12 cellular contexts compared by ENCODE assay signal in genomic region chr4:165343353-165344191, GRCh38. TPM values are rescaled to one million over a fixed set of nuclear protein-coding genes. Genes with fewer than 3 reads are reported as not detected.
DNase-seq lines count a peak whose midpoint lies in the region; ATAC-seq and TF ChIP-seq lines count a peak whose summit lies in the region.
"Had no signal": no experiment of that assay in that cellular context is flagged by ENCODE, and none has a peak within 500 bp of the region (broad histone marks: within the 10 kb centered on the region; RNA-seq: fewer than 3 reads in every experiment).

No MANE protein-coding gene starts in this region.

- no peaks in the 10 kb centered on the region for H3K27me3 Mint-ChIP-seq in activated CD4-positive, alpha-beta T cell treated with anti-CD3 and anti-CD28 coated beads, Interleukin-2, amount 10 ng/mL, durations not matched to agents 24 days and 14 days
- H3K27me3 Mint-ChIP-seq in progenitor cell of endocrine pancreas: no peaks in the 10 kb centered on the region
- H3K27me3 Mint-ChIP-seq in activated CD8-positive, alpha-beta memory T cell treated with anti-CD3 and anti-CD28 coated beads, Interleukin-2, amount 10 ng/mL, durations not matched to agents 7 days and 5 days: no peaks in the 10 kb centered on the region
- H3K27me3 Mint-ChIP-seq: CD4-positive, alpha-beta memory T cell had no signal

- H3K36me3 Mint-ChIP-seq in activated CD4-positive, alpha-beta T cell treated with anti-CD3 and anti-CD28 coated beads, Interleukin-2, amount 10 ng/mL, durations not matched to agents 24 days and 14 days (ENCODE audit: low read depth): peaks cover 28% of the 10 kb centered on the region
- H3K36me3 Mint-ChIP-seq in progenitor cell of endocrine pancreas (ENCODE audit: insufficient read depth): peaks cover 5% of the 10 kb centered on the region
- H3K36me3 Mint-ChIP-seq in activated CD8-positive, alpha-beta memory T cell treated with anti-CD3 and anti-CD28 coated beads, Interleukin-2, amount 10 ng/mL, durations not matched to agents 7 days and 5 days: peaks cover 20% of the 10 kb centered on the region

- peaks cover 2% of the 10 kb centered on the region for H3K4me1 Mint-ChIP-seq in activated CD4-positive, alpha-beta T cell treated with anti-CD3 and anti-CD28 coated beads, Interleukin-2, amount 10 ng/mL, durations not matched to agents 24 days and 14 days
- H3K4me1 Mint-ChIP-seq in progenitor cell of endocrine pancreas (ENCODE audit: low read depth): peaks cover 5% of the 10 kb centered on the region
- H3K4me1 Mint-ChIP-seq in activated CD8-positive, alpha-beta memory T cell treated with anti-CD3 and anti-CD28 coated beads, Interleukin-2, amount 10 ng/mL, durations not matched to agents 7 days and 5 days: peaks cover 3% of the 10 kb centered on the region
- H3K4me1 Mint-ChIP-seq: CD4-positive, alpha-beta memory T cell had no signal

- CTCF ChIA-PET in activated CD8-positive, alpha-beta memory T cell treated with anti-CD3 and anti-CD28 coated beads, Interleukin-2, amount 10 ng/mL, durations not matched to agents 7 days and 5 days (lab: Charles Lee): interaction anchor here (0.7 to 3.7 kb wide), 5 partner anchors 11 to 230 kb away, joined by 3 to 30 read pairs (median 4); partner anchors contain the start of genes MSMO1 and TMEM192

- no peak for ATAC-seq in HG03039 (IDR thresholded peaks at IDR 0.05; ENCODE audit: unreplicated experiment)
- no peak for ATAC-seq in GM18909 (IDR thresholded peaks at IDR 0.05; ENCODE audit: poor library complexity, unreplicated experiment)
- no peak for ATAC-seq in activated CD8-positive, alpha-beta memory T cell treated with anti-CD3 and anti-CD28 coated beads, Interleukin-2, amount 10 ng/mL, durations not matched to agents 7 days and 5 days

- TF ChIP-seq CTCF in dorsolateral prefrontal cortex (IDR thresholded peaks at IDR 0.05 in 54 of 56, conservative IDR thresholded peaks at IDR 0.05 in 2 of 56; ENCODE audit: low read depth in 1 of 56, partially characterized antibody in 56 of 56) (peak in 31 of 56 donors; percentile 11 to 67 (median 36)), progenitor cell of endocrine pancreas (IDR thresholded peaks at IDR 0.05; ENCODE audit: unreplicated experiment) (peak; percentile 48)

- peak; percentile 66 for DNase-seq in activated CD4-positive, alpha-beta T cell treated with anti-CD3 and anti-CD28 coated beads, Interleukin-2, amount 10 ng/mL, durations not matched to agents 24 days and 14 days
- DNase-seq in activated CD4-positive, alpha-beta T cell treated with anti-CD3 and anti-CD28 coated beads for 1 hour: no peak
- DNase-seq in NCI-H128 (lab: John Stamatoyannopoulos, UW; ENCODE audit: unreplicated experiment) (peak; percentile 27), dorsolateral prefrontal cortex (peak in 1 of 10 donors; percentile 36), progenitor cell of endocrine pancreas (ENCODE audit: low spot score, unreplicated experiment) (no peak)
- no peak for DNase-seq in activated CD8-positive, alpha-beta memory T cell treated with anti-CD3 and anti-CD28 coated beads, Interleukin-2, amount 10 ng/mL, durations not matched to agents 7 days and 5 days
- DNase-seq: glutamatergic neuron, H7 had no signal

- intact Hi-C loops in activated CD4-positive, alpha-beta T cell treated with anti-CD3 and anti-CD28 coated beads, Interleukin-2, amount 10 ng/mL, durations not matched to agents 24 days and 14 days (cut with micrococcal nuclease): loop anchor here (1.0 kb wide), 1 partner anchor 212 kb away; no protein-coding TSS in a partner anchor
- intact Hi-C loops in dorsolateral prefrontal cortex (cut with DNase I): no loop called here

- H3K27me3 ChIP-seq in dorsolateral prefrontal cortex: no peaks in the 10 kb centered on the region

- no peaks in the 10 kb centered on the region for H3K9me3 Mint-ChIP-seq in activated CD4-positive, alpha-beta T cell treated with anti-CD3 and anti-CD28 coated beads, Interleukin-2, amount 10 ng/mL, durations not matched to agents 24 days and 14 days
- no peaks in the 10 kb centered on the region for H3K9me3 Mint-ChIP-seq in progenitor cell of endocrine pancreas (ENCODE audit: low read depth)
- no peaks in the 10 kb centered on the region for H3K9me3 Mint-ChIP-seq in activated CD8-positive, alpha-beta memory T cell treated with anti-CD3 and anti-CD28 coated beads, Interleukin-2, amount 10 ng/mL, durations not matched to agents 7 days and 5 days (ENCODE audit: low read depth)
- H3K9me3 Mint-ChIP-seq: activated T-helper 1 cell treated with anti-CD3 and anti-CD28 coated beads, Interleukin-12 subunit alpha, Interleukin-12 subunit beta, Interleukin-2, Interleukin-4 antibody, amounts not matched to agents 30 ng/mL and 10 ng/mL and 1 ng/mL, durations not matched to agents 14 hours and 24 hours and 36 hours; CD4-positive, alpha-beta memory T cell had no signal

- H3K4me3 Mint-ChIP-seq in activated CD4-positive, alpha-beta T cell treated with anti-CD3 and anti-CD28 coated beads, Interleukin-2, amount 10 ng/mL, durations not matched to agents 24 days and 14 days: no peak overlapping the region
- no peak overlapping the region for H3K4me3 Mint-ChIP-seq in progenitor cell of endocrine pancreas (ENCODE audit: low read depth)
- no peak overlapping the region for H3K4me3 Mint-ChIP-seq in activated CD8-positive, alpha-beta memory T cell treated with anti-CD3 and anti-CD28 coated beads, Interleukin-2, amount 10 ng/mL, durations not matched to agents 7 days and 5 days
- H3K4me3 Mint-ChIP-seq: activated T-helper 1 cell treated with anti-CD3 and anti-CD28 coated beads, Interleukin-12 subunit alpha, Interleukin-12 subunit beta, Interleukin-2, Interleukin-4 antibody, amounts not matched to agents 30 ng/mL and 10 ng/mL and 1 ng/mL, durations not matched to agents 14 hours and 24 hours and 36 hours; CD4-positive, alpha-beta memory T cell had no signal

- no peak overlapping the region for H3K4me3 ChIP-seq in dorsolateral prefrontal cortex

- peak overlapping the region in 4 of 59 donors; percentile 2 to 20 (median 12) for H3K27ac ChIP-seq in dorsolateral prefrontal cortex

- H3K27ac Mint-ChIP-seq in activated CD4-positive, alpha-beta T cell treated with anti-CD3 and anti-CD28 coated beads, Interleukin-2, amount 10 ng/mL, durations not matched to agents 24 days and 14 days: no peak overlapping the region
- H3K27ac Mint-ChIP-seq in progenitor cell of endocrine pancreas: no peak overlapping the region
- no peak overlapping the region for H3K27ac Mint-ChIP-seq in activated CD8-positive, alpha-beta memory T cell treated with anti-CD3 and anti-CD28 coated beads, Interleukin-2, amount 10 ng/mL, durations not matched to agents 7 days and 5 days
- H3K27ac Mint-ChIP-seq: activated T-helper 1 cell treated with anti-CD3 and anti-CD28 coated beads, Interleukin-12 subunit alpha, Interleukin-12 subunit beta, Interleukin-2, Interleukin-4 antibody, amounts not matched to agents 30 ng/mL and 10 ng/mL and 1 ng/mL, durations not matched to agents 14 hours and 24 hours and 36 hours; CD4-positive, alpha-beta memory T cell had no signal

RNA-seq across cellular contexts. Expression of gene MSMO1, which starts 16.1 kb away (rescaled TPM):
- total RNA-seq in activated CD4-positive, alpha-beta T cell treated with anti-CD3 and anti-CD28 coated beads, Interleukin-2, amount 10 ng/mL, durations not matched to agents 24 days and 14 days: 82.0 and 82.3 TPM in 2 replicates
- 100 to 1,000 TPM in 7 of 120 experiments, 10 to 100 TPM in 113; 33.4 to 188 (median 66.6) TPM for total RNA-seq in dorsolateral prefrontal cortex
- total RNA-seq in progenitor cell of endocrine pancreas: 87.1 and 89.4 TPM in 2 replicates
- 10 to 100 TPM; 56.7 to 78.9 TPM for total RNA-seq in activated CD8-positive, alpha-beta memory T cell treated with anti-CD3 and anti-CD28 coated beads, Interleukin-2, amount 10 ng/mL, durations not matched to agents 7 days and 5 days

RNA-seq across cellular contexts. Expression of gene CPE, which starts 35.2 kb away (rescaled TPM):
- not detected in 2 replicates for total RNA-seq in activated CD4-positive, alpha-beta T cell treated with anti-CD3 and anti-CD28 coated beads, Interleukin-2, amount 10 ng/mL, durations not matched to agents 24 days and 14 days
- 1,000 to 10,000 TPM in 14 of 120 experiments, 100 to 1,000 TPM in 106; 402 to 1,527 (median 843) TPM for total RNA-seq in dorsolateral prefrontal cortex
- total RNA-seq in progenitor cell of endocrine pancreas: 129 and 135 TPM in 2 replicates
- total RNA-seq in activated CD8-positive, alpha-beta memory T cell treated with anti-CD3 and anti-CD28 coated beads, Interleukin-2, amount 10 ng/mL, durations not matched to agents 7 days and 5 days: not detected
- total RNA-seq: activated T-helper 1 cell treated with anti-CD3 and anti-CD28 coated beads, Interleukin-12 subunit alpha, Interleukin-12 subunit beta, Interleukin-2, Interleukin-4 antibody, amounts not matched to agents 30 ng/mL and 10 ng/mL and 1 ng/mL, durations not matched to agents 14 hours and 24 hours and 36 hours; CD4-positive, alpha-beta memory T cell had no signal

Comparison
In these comparisons a context has a peak if more than half of its experiments do, and no peak if none do; other contexts are left out.
1. DNase-seq: peak in activated CD4-positive, alpha-beta T cell treated with anti-CD3 and anti-CD28 coated beads, Interleukin-2, amount 10 ng/mL, durations not matched to agents 24 days and 14 days (single experiment) and NCI-H128 (single experiment); none in activated CD4-positive, alpha-beta T cell treated with anti-CD3 and anti-CD28 coated beads for 1 hour (single experiment), progenitor cell of endocrine pancreas (single experiment) and activated CD8-positive, alpha-beta memory T cell treated with anti-CD3 and anti-CD28 coated beads, Interleukin-2, amount 10 ng/mL, durations not matched to agents 7 days and 5 days (single experiment).
2. RNA of gene CPE, which starts 35.2 kb away (total RNA-seq): 402 to 1,527 TPM in dorsolateral prefrontal cortex and 129 to 135 TPM in progenitor cell of endocrine pancreas; not detected in activated CD8-positive, alpha-beta memory T cell treated with anti-CD3 and anti-CD28 coated beads, Interleukin-2, amount 10 ng/mL, durations not matched to agents 7 days and 5 days and not detected in activated CD4-positive, alpha-beta T cell treated with anti-CD3 and anti-CD28 coated beads, Interleukin-2, amount 10 ng/mL, durations not matched to agents 24 days and 14 days; every median in the first group is over 100 times any median in the second.